ENCODE assay signal across 8 cellular contexts in the genomic region with DNA sequence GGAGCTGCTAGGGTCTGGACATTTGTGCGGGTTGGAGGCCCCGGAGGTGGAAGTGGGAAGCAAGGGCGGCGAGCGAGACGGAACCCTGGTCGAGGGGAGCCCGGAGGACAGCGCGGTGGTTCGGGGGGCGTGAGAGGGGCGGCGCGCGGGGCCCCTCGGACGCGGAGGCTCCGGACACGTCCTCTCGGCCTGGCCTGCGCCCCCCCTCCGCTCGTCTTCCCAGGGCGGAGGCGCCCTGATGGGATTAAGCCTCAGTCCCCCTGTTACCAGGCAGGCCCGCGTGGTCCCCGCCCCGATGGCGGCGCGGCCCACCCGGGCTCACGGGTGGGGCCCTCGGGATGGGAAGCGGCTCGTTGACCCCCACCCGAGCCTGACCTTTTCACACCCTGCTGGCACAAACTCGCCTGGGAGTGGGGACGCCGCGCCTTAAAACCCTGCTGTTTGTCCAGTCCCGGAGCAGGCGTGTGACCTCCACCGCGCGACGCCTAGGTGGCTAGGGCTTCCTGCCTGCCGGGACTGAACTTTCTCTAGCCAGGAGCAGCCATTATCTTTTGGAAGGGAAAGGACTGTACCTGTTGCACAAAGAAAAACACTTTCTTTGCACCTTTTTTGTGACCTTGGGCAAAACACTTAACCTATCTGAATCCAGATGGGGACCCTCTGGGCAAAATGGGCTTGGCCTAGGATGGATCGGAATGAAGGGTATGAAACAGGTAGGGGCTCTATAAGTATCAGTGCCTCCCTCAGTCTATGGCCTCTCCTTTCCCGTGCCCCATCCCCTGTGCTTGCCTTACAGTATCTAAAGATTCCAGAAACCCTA. TPM values are rescaled to one million over a fixed set of nuclear protein-coding genes. Genes with fewer than 3 reads are reported as not detected.
DNase-seq lines count a peak whose midpoint lies in the region; ATAC-seq and TF ChIP-seq lines count a peak whose summit lies in the region.

No MANE protein-coding gene starts in this region.

- no peaks in the 10 kb centered on the region for H3K9me3 Mint-ChIP-seq in activated T-cell treated with anti-CD3 and anti-CD28 coated beads, Interleukin-2, amount 50 U/mL, for 24 hours
- H3K9me3 Mint-ChIP-seq in type B pancreatic cell = no peaks in the 10 kb centered on the region

- intact Hi-C loops in lower lobe of right lung (cut with DNase I) = loop anchor here (5.0 kb wide), 1 partner anchor 94 kb away; no protein-coding TSS in a partner anchor

- peak overlapping the region; percentile 79 for H3K4me3 ChIP-seq in lower lobe of right lung

- no peaks in the 10 kb centered on the region for H3K36me3 Mint-ChIP-seq in activated T-cell treated with anti-CD3 and anti-CD28 coated beads, Interleukin-2, amount 50 U/mL, for 24 hours (ENCODE audit: low read depth)
- no peaks in the 10 kb centered on the region for H3K36me3 Mint-ChIP-seq in type B pancreatic cell

- DNase-seq in activated T-cell treated with anti-CD3 and anti-CD28 coated beads, Interleukin-2, amount 50 U/mL, for 24 hours = no peak
- DNase-seq in activated T-cell treated with anti-CD3 and anti-CD28 coated beads, Interleukin-2, amount 50 U/mL, for 1 hour = no peak
- DNase-seq in cerebellum (ENCODE audit: low spot score) (peak; percentile 22), lower lobe of right lung (peak; percentile 65), type B pancreatic cell (ENCODE audit: extremely low spot score, unreplicated experiment) (no peak), NCI-H345 (lab: John Stamatoyannopoulos, UW) (no peak)
- DNase-seq in stimulated activated naive CD4-positive, alpha-beta T cell (lab: John Stamatoyannopoulos, UW) = no peak
- DNase-seq in activated effector memory CD4-positive, alpha-beta T cell treated with Interleukin-2 at 50 U/mL for 16 hours = no peak

- TF ChIP-seq CTCF in lower lobe of right lung (IDR thresholded peaks at IDR 0.05) (no peak), type B pancreatic cell (conservative IDR thresholded peaks at IDR 0.05) (no peak)

- H3K4me1 ChIP-seq in lower lobe of right lung = peaks cover 24% of the 10 kb centered on the region

- H3K27ac ChIP-seq in lower lobe of right lung = peak overlapping the region; percentile 79

- peaks cover 14% of the 10 kb centered on the region for H3K4me1 Mint-ChIP-seq in activated T-cell treated with anti-CD3 and anti-CD28 coated beads, Interleukin-2, amount 50 U/mL, for 24 hours (ENCODE audit: low read depth)
- peaks cover 31% of the 10 kb centered on the region for H3K4me1 Mint-ChIP-seq in type B pancreatic cell (ENCODE audit: unreplicated experiment)

- H3K27me3 ChIP-seq in lower lobe of right lung (ENCODE audit: low read depth) = peaks cover 13% of the 10 kb centered on the region

- no peaks in the 10 kb centered on the region for H3K9me3 ChIP-seq in lower lobe of right lung

- no peak overlapping the region for H3K27ac Mint-ChIP-seq in activated T-cell treated with anti-CD3 and anti-CD28 coated beads, Interleukin-2, amount 50 U/mL, for 24 hours
- H3K27ac Mint-ChIP-seq in type B pancreatic cell = peak overlapping the region; percentile 94

- ATAC-seq in lower lobe of right lung = peak; percentile 12 to 17

- peak overlapping the region; percentile 62 for H3K4me3 Mint-ChIP-seq in activated T-cell treated with anti-CD3 and anti-CD28 coated beads, Interleukin-2, amount 50 U/mL, for 24 hours
- peak overlapping the region; percentile 99 for H3K4me3 Mint-ChIP-seq in type B pancreatic cell

- H3K27me3 Mint-ChIP-seq in activated T-cell treated with anti-CD3 and anti-CD28 coated beads, Interleukin-2, amount 50 U/mL, for 24 hours = peaks cover 56% of the 10 kb centered on the region
- H3K27me3 Mint-ChIP-seq in type B pancreatic cell = peaks cover 13% of the 10 kb centered on the region

- H3K36me3 ChIP-seq in lower lobe of right lung = no peaks in the 10 kb centered on the region

RNA-seq across cellular contexts. Expression of a gene that starts 1.0 kb away (rescaled TPM):
- total RNA-seq in cerebellum = 9.5 TPM
- 40.7 TPM for total RNA-seq in lower lobe of right lung
- total RNA-seq in type B pancreatic cell (ENCODE audit: low replicate concordance) = 22.9 and 28.5 TPM in 2 replicates

RNA-seq across cellular contexts. Expression of a gene that starts 7.0 kb away (rescaled TPM):
- total RNA-seq in cerebellum (not detected), lower lobe of right lung (not detected), type B pancreatic cell (ENCODE audit: low replicate concordance) (not detected in 2 replicates)

Comparison
In these comparisons a context has a peak if more than half of its experiments do, and no peak if none do; other contexts are left out.
1. DNase-seq: peak in cerebellum (single experiment) and lower lobe of right lung (single experiment); none in activated T-cell treated with anti-CD3 and anti-CD28 coated beads, Interleukin-2, amount 50 U/mL, for 24 hours (single experiment), activated T-cell treated with anti-CD3 and anti-CD28 coated beads, Interleukin-2, amount 50 U/mL, for 1 hour (single experiment), type B pancreatic cell (single experiment), stimulated activated naive CD4-positive, alpha-beta T cell (0 of 6), activated effector memory CD4-positive, alpha-beta T cell treated with Interleukin-2 at 50 U/mL for 16 hours (single experiment) and NCI-H345 (single experiment).